Comparison of ENCODE assay signal across 16 cellular contexts in the genomic region with DNA sequence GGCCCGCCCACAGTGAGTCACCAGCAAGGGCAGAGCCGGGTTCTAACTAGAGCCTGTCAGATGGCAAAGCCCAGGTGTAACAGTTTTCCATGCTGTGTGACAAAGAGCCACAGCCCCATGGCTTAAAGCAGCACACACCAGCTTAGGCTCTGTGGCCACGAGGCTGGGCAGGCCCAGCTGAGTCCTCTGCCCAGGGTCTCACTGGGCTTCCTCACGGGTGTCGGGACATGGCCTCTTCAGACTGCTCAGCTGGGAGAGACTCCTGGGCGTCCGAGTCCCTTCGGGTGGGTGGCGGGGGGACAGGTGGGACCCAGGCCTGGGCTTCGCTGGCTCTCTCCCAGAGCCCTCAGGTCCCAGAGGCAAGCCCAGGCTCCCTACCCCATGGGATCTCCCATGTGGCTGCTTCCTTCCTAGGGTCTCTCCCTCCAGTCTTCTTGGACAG.
A peak's percentile ranks its signal among the peaks of the same experiment; 100 is the strongest.
DNase-seq lines count a peak whose midpoint lies in the region; ATAC-seq, FAIRE-seq and TF ChIP-seq lines count a peak whose summit lies in the region.
"Had no signal": no experiment of that assay in that cellular context is flagged by ENCODE, and none has a peak within 500 bp of the region (broad histone marks: within the 10 kb centered on the region; RNA-seq: fewer than 3 reads in every experiment).

No MANE protein-coding gene starts in this region.

- CTCF ChIA-PET in A549 (lab: Yijun Ruan, JAX): interaction anchor here (0.6 to 2.9 kb wide), 4 partner anchors 16 to 318 kb away, joined by 3 to 12 read pairs (median 3); no protein-coding TSS in a partner anchor
- CTCF ChIA-PET in Caco-2 (lab: Charles Lee): no interaction called here

- intact Hi-C loops in Caco-2 (cut with micrococcal nuclease; ENCODE audit: unreplicated experiment): no loop called here
- intact Hi-C loops in dorsolateral prefrontal cortex (cut with DNase I): loop anchor here in 1 of 2 donors (5.0 kb wide), 1 partner anchor 73 kb away; no protein-coding TSS in a partner anchor
- intact Hi-C loops in left colon (cut with DNase I, micrococcal nuclease): no loop called here

- no peak for TF ChIP-seq POLR2A in A549 (IDR thresholded peaks at IDR 0.05; ENCODE audit: low read length)

- H3K36me3 ChIP-seq in Caco-2 (ENCODE audit: control insufficient read depth, insufficient read depth, low read length): no peaks in the 10 kb centered on the region; the same call in 1 of the 2 replicates
- H3K36me3 ChIP-seq: WERI-Rb-1 had no signal

- peaks cover 25% of the 10 kb centered on the region for H3K4me1 ChIP-seq in A549
- peaks cover 43% of the 10 kb centered on the region for H3K4me1 ChIP-seq in Caco-2

- no peaks in the 10 kb centered on the region for H3K9me3 ChIP-seq in A549
- no peaks in the 10 kb centered on the region for H3K9me3 ChIP-seq in Caco-2
- H3K9me3 ChIP-seq: body of pancreas had no signal

- 67% methylated on average over 4 of the region's 10 CpGs for WGBS in A549 (ENCODE audit: missing lambda C conversion rate)

- H3K4me1 Mint-ChIP-seq in Caco-2 (ENCODE audit: low read depth, unreplicated experiment) (no peaks in the 10 kb centered on the region), osteocyte (ENCODE audit: unreplicated experiment) (peaks cover 40% of the 10 kb centered on the region)

- POLR2A ChIA-PET in A549 (lab: Yijun Ruan, JAX) (no interaction called here), Caco-2 (lab: Charles Lee) (no interaction called here)

- FAIRE-seq in A549 (lab: Jason Lieb, UNC): no peak

- DNase-seq in A549 (ENCODE audit: low read depth in 1 of 2, low spot score in 1 of 2) (no peak), Caco-2 (no peak), dorsolateral prefrontal cortex (peak in 1 of 10 donors; percentile 27), osteocyte (ENCODE audit: extremely low spot score, unreplicated experiment) (peak; percentile 77), hippocampal formation (lab: John Stamatoyannopoulos, UW) (no peak), left colon (no peak), GM13977 (ENCODE audit: low spot score) (no peak)
- DNase-seq: activated naive CD4-positive, alpha-beta T cell; dermis blood vessel endothelial cell; mesenchymal stem cell; NCI-H146; stimulated activated CD4-positive, alpha-beta T cell treated with anti-CD3 and anti-CD28 coated beads, Interleukin-2, amount 100 ng/mL, for 48 hours; T-helper 1 cell; WERI-Rb-1 had no signal

- H3K9me3 Mint-ChIP-seq in Caco-2 (ENCODE audit: unreplicated experiment) (no peaks in the 10 kb centered on the region), osteocyte (ENCODE audit: unreplicated experiment) (no peaks in the 10 kb centered on the region)

- H3K36me3 Mint-ChIP-seq in Caco-2 (ENCODE audit: insufficient read depth, unreplicated experiment): peaks cover 82% of the 10 kb centered on the region
- H3K36me3 Mint-ChIP-seq in osteocyte (ENCODE audit: unreplicated experiment): no peaks in the 10 kb centered on the region

- H3K27me3 Mint-ChIP-seq in Caco-2 (ENCODE audit: insufficient read depth, unreplicated experiment) (no peaks in the 10 kb centered on the region), osteocyte (ENCODE audit: unreplicated experiment) (peaks cover 13% of the 10 kb centered on the region)

- H3K27ac Mint-ChIP-seq in Caco-2 (ENCODE audit: unreplicated experiment) (peak overlapping the region; percentile 61), osteocyte (ENCODE audit: unreplicated experiment) (no peak overlapping the region)

- H3K4me3 ChIP-seq in A549 (no peak overlapping the region), Caco-2 (ENCODE audit: low read depth, low read length) (no peak overlapping the region), dorsolateral prefrontal cortex (no peak overlapping the region)
- H3K4me3 ChIP-seq: body of pancreas had no signal

- no TSS peak for BruUV-seq in Caco-2 (replicated peaks; lab: Mats Ljungman, UMichigan)

- H3K27ac ChIP-seq in A549 (peak overlapping the region; percentile 40 to 94; a peak in 3 of 6 replicates), dorsolateral prefrontal cortex (peak overlapping the region in 54 of 59 donors; percentile 4 to 99 (median 94))
- H3K27ac ChIP-seq: WERI-Rb-1 had no signal

- TF ChIP-seq EP300 in A549 (IDR thresholded peaks at IDR 0.05): no peak

- no peaks in the 10 kb centered on the region for H3K27me3 ChIP-seq in Caco-2 (replicated peaks; ENCODE audit: control insufficient read depth, insufficient read depth, low read length)
- no peaks in the 10 kb centered on the region for H3K27me3 ChIP-seq in dorsolateral prefrontal cortex
- H3K27me3 ChIP-seq: body of pancreas had no signal

- ATAC-seq in A549 (no peak), GM21515 (IDR thresholded peaks at IDR 0.05; ENCODE audit: unreplicated experiment) (no peak), left colon (no peak)
- ATAC-seq: body of pancreas had no signal

- H3K4me3 Mint-ChIP-seq in Caco-2 (ENCODE audit: unreplicated experiment) (peak overlapping the region; percentile 7), osteocyte (ENCODE audit: unreplicated experiment) (no peak overlapping the region)

- TF ChIP-seq RAD21 in A549 (conservative IDR thresholded peaks at IDR 0.05 in 1 of 2, IDR thresholded peaks at IDR 0.05 in 1 of 2): no peak

- no peak overlapping the region for H3K4me2 ChIP-seq in A549

- no peak for TF ChIP-seq CTCF in A549 (IDR thresholded peaks at IDR 0.05)
- TF ChIP-seq CTCF in Caco-2 (IDR thresholded peaks at IDR 0.05; ENCODE audit: insufficient read depth in 1 of 2, low read depth in 1 of 2, low read length in 1 of 2, severe bottlenecking in 1 of 2, unreplicated experiment in 1 of 2): no peak
- TF ChIP-seq CTCF in dorsolateral prefrontal cortex (IDR thresholded peaks at IDR 0.05 in 54 of 56, conservative IDR thresholded peaks at IDR 0.05 in 2 of 56; ENCODE audit: low read depth in 1 of 56, partially characterized antibody in 56 of 56): no peak
- TF ChIP-seq CTCF in osteocyte (IDR thresholded peaks at IDR 0.05): no peak
- no peak for TF ChIP-seq CTCF in GM13977 (IDR thresholded peaks at IDR 0.05; ENCODE audit: extremely low read depth, insufficient read depth, missing control alignments)

- in situ Hi-C loops in GM13977 (cut with MboI; ENCODE audit: low pct_unique_long_range_greater_than_20kb, low sequenced_read_pairs, unreplicated experiment): no loop called here

TF ChIP-seq in A549, 52 proteins besides CTCF, POLR2A, EP300 and RAD21:
- no peak for TF ChIP-seq RNF2 (IDR thresholded peaks at IDR 0.05; ENCODE audit: borderline replicate concordance, low read depth)
- TF ChIP-seq CBX8 (IDR thresholded peaks at IDR 0.05): no peak
- TF ChIP-seq NPAS2 (CRISPR knock-in tag; IDR thresholded peaks at IDR 0.05; ENCODE audit: borderline replicate concordance): no peak
- no peak for TF ChIP-seq BHLHE40 (IDR thresholded peaks at IDR 0.05; ENCODE audit: low read depth, low read length)
- TF ChIP-seq, protein P1, sequence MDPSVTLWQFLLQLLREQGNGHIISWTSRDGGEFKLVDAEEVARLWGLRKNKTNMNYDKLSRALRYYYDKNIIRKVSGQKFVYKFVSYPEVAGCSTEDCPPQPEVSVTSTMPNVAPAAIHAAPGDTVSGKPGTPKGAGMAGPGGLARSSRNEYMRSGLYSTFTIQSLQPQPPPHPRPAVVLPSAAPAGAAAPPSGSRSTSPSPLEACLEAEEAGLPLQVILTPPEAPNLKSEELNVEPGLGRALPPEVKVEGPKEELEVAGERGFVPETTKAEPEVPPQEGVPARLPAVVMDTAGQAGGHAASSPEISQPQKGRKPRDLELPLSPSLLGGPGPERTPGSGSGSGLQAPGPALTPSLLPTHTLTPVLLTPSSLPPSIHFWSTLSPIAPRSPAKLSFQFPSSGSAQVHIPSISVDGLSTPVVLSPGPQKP (IDR thresholded peaks at IDR 0.05; ENCODE audit: low read depth, low read length): no peak
- no peak for TF ChIP-seq FOSL2 (IDR thresholded peaks at IDR 0.05)
- TF ChIP-seq FOSL2 (CRISPR knock-in tag; IDR thresholded peaks at IDR 0.05): no peak
- no peak for TF ChIP-seq CHD4 (IDR thresholded peaks at IDR 0.05; ENCODE audit: borderline replicate concordance)
- TF ChIP-seq ZNF302 (CRISPR knock-in tag; IDR thresholded peaks at IDR 0.05): no peak
- TF ChIP-seq, protein P2, sequence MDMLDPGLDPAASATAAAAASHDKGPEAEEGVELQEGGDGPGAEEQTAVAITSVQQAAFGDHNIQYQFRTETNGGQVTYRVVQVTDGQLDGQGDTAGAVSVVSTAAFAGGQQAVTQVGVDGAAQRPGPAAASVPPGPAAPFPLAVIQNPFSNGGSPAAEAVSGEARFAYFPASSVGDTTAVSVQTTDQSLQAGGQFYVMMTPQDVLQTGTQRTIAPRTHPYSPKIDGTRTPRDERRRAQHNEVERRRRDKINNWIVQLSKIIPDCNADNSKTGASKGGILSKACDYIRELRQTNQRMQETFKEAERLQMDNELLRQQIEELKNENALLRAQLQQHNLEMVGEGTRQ (IDR thresholded peaks at IDR 0.05): no peak
- no peak for TF ChIP-seq ZC3H11A (IDR thresholded peaks at IDR 0.05)
- no peak for TF ChIP-seq POLR2AphosphoS2 (conservative IDR thresholded peaks at IDR 0.05; ENCODE audit: low read length)
- TF ChIP-seq, protein P3, sequence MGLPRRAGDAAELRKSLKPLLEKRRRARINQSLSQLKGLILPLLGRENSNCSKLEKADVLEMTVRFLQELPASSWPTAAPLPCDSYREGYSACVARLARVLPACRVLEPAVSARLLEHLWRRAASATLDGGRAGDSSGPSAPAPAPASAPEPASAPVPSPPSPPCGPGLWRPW (IDR thresholded peaks at IDR 0.05): no peak
- TF ChIP-seq FOXS1 (CRISPR knock-in tag; IDR thresholded peaks at IDR 0.05): no peak
- no peak for TF ChIP-seq ESRRA (IDR thresholded peaks at IDR 0.05; ENCODE audit: borderline replicate concordance, low read length)
- TF ChIP-seq TP53 (CRISPR knock-in tag; IDR thresholded peaks at IDR 0.05): no peak
- TF ChIP-seq FOSB (CRISPR knock-in tag; IDR thresholded peaks at IDR 0.05): no peak
TF ChIP-seq in A549: peak in this region for 0.
